Comparison of ENCODE assay signal across 18 cellular contexts in the genomic region with DNA sequence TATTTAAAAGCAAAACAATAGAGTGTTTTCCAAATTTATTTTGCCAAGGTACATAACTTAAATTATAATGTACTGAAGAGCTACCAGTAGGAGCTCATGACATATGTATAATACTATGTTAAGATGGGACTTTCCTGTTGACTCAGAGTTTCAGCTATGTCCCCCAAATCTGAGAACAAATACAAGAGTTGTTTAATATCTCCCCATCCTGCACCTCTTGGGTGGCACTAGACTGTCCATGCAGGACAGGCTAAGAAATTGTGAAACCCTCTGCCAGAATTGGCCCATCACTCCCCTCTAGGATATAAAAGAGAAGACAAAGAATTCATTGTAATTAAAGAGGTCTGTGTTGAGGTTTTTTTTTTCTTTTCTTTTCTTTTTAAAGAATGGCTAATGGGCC. TPM values are rescaled to one million over a fixed set of nuclear protein-coding genes. Genes with fewer than 3 reads are reported as not detected.
A peak's percentile ranks its signal among the peaks of the same experiment; 100 is the strongest.
DNase-seq lines count a peak whose midpoint lies in the region; ATAC-seq and TF ChIP-seq lines count a peak whose summit lies in the region.
"Had no signal": no experiment of that assay in that cellular context is flagged by ENCODE, and none has a peak within 500 bp of the region (broad histone marks: within the 10 kb centered on the region; RNA-seq: fewer than 3 reads in every experiment).

No MANE protein-coding gene starts in this region.

- no peak overlapping the region for H2BK12ac ChIP-seq in mesenchymal stem cell (ENCODE audit: low read length in 2 of 2)

- H3K23ac ChIP-seq in mesenchymal stem cell (ENCODE audit: low read length in 2 of 2): no peak overlapping the region

- no peak for ATAC-seq in GM18870 (IDR thresholded peaks at IDR 0.05; ENCODE audit: unreplicated experiment)
- ATAC-seq: activated CD4-positive, alpha-beta T cell treated with anti-CD3 and anti-CD28 coated beads for 36 hours had no signal

- peak; percentile 73 for DNase-seq in EL
- DNase-seq in NCI-H226: peak; percentile 33
- peak; percentile 45 for DNase-seq in choroid plexus epithelial cell (ENCODE audit: low read depth)
- DNase-seq in mesenchymal stem cell: peak; percentile 22
- DNase-seq in hippocampal formation (lab: John Stamatoyannopoulos, UW): no peak
- no peak for DNase-seq in stimulated activated naive CD4-positive, alpha-beta T cell treated with Interleukin-2 at 50 U/mL for 16 hours (lab: John Stamatoyannopoulos, UW)
- DNase-seq: activated CD4-positive, alpha-beta T cell treated with anti-CD3 and anti-CD28 coated beads for 36 hours; DMS53; endodermal cell; mesendoderm; naive B cell; NCI-H146; retina; Right ventricle myocardium superior had no signal

- H3K14ac ChIP-seq in mesenchymal stem cell (ENCODE audit: low read length in 2 of 2): no peak overlapping the region

- peaks cover 2% of the 10 kb centered on the region for H3K4me1 ChIP-seq in mesenchymal stem cell (ENCODE audit: control insufficient read depth, insufficient read depth, low read depth, low read length)
- H3K4me1 ChIP-seq: ascending aorta, HAP-1, suprapubic skin had no signal

- H3K36me3 ChIP-seq in mesenchymal stem cell (ENCODE audit: control insufficient read depth in 1 of 2, insufficient read depth in 2 of 2, low read depth in 1 of 2, low read length in 2 of 2): no peaks in the 10 kb centered on the region
- H3K36me3 ChIP-seq: ascending aorta, HAP-1, suprapubic skin had no signal

- TF ChIP-seq CTCF in choroid plexus epithelial cell (conservative IDR thresholded peaks at IDR 0.05; ENCODE audit: low read depth, low read length): no peak

- no peak overlapping the region for H3K4ac ChIP-seq in mesenchymal stem cell (ENCODE audit: low read depth in 1 of 2, low read length in 2 of 2)

- H2AFZ ChIP-seq in mesenchymal stem cell (ENCODE audit: low read depth, low read length): no peak overlapping the region

- no peak overlapping the region for H3K27ac ChIP-seq in mesenchymal stem cell (ENCODE audit: low read length, poor library complexity, severe bottlenecking)
- H3K27ac ChIP-seq: ascending aorta, suprapubic skin had no signal

- no peak overlapping the region for H4K8ac ChIP-seq in mesenchymal stem cell (ENCODE audit: low read length)

- H3K18ac ChIP-seq in mesenchymal stem cell (ENCODE audit: low read depth in 1 of 2, low read length in 2 of 2): no peak overlapping the region

- H2BK120ac ChIP-seq in mesenchymal stem cell (ENCODE audit: low read depth, low read length): no peak overlapping the region

- H2AK5ac ChIP-seq in mesenchymal stem cell (ENCODE audit: low read length, severe bottlenecking): no peak overlapping the region

- H3K9me3 ChIP-seq in mesenchymal stem cell (ENCODE audit: control insufficient read depth, low read length): no peaks in the 10 kb centered on the region
- H3K9me3 ChIP-seq: HAP-1, suprapubic skin had no signal

- no peak overlapping the region for H3K4me2 ChIP-seq in mesenchymal stem cell (ENCODE audit: low read length, poor library complexity, severe bottlenecking)

- no peaks in the 10 kb centered on the region for H3K27me3 ChIP-seq in mesenchymal stem cell (ENCODE audit: control insufficient read depth in 1 of 2, insufficient read depth in 1 of 2, low read length in 2 of 2)
- H3K27me3 ChIP-seq: ascending aorta, suprapubic skin had no signal

- no peak overlapping the region for H3K4me3 ChIP-seq in choroid plexus epithelial cell (ENCODE audit: low read depth, low read length)
- H3K4me3 ChIP-seq in mesenchymal stem cell (ENCODE audit: insufficient read depth in 1 of 2, low read depth in 1 of 2, low read length in 2 of 2): no peak overlapping the region
- H3K4me3 ChIP-seq: ascending aorta, HAP-1, suprapubic skin had no signal

- H2BK5ac ChIP-seq in mesenchymal stem cell (ENCODE audit: low read depth, low read length, poor library complexity, severe bottlenecking): no peak overlapping the region

- no peak overlapping the region for H4K91ac ChIP-seq in mesenchymal stem cell (ENCODE audit: low read length)

- no peaks in the 10 kb centered on the region for H3K79me1 ChIP-seq in mesenchymal stem cell (replicated peaks; ENCODE audit: low read length, poor library complexity, severe bottlenecking)

- no peak overlapping the region for H2BK15ac ChIP-seq in mesenchymal stem cell (ENCODE audit: low read depth, poor library complexity, severe bottlenecking)

- H3K9ac ChIP-seq in mesenchymal stem cell (ENCODE audit: low read length): no peak overlapping the region

RNA-seq across cellular contexts. Expression of a gene that starts 21.7 kb away (rescaled TPM):
- 0.03 TPM for polyA plus RNA-seq in mesenchymal stem cell (2013, experiment 1 of 2)
- polyA plus RNA-seq in mesenchymal stem cell (2013, experiment 2 of 2): 0.01 TPM

Comparison
In these comparisons a context has a peak if more than half of its experiments do, and no peak if none do; other contexts are left out.
1. DNase-seq: peak in EL (single experiment), NCI-H226 (single experiment), choroid plexus epithelial cell (single experiment) and mesenchymal stem cell (single experiment); none in hippocampal formation (0 of 2) and stimulated activated naive CD4-positive, alpha-beta T cell treated with Interleukin-2 at 50 U/mL for 16 hours (single experiment).